ENCODE assay signal across 28 cellular contexts in genomic region chr7:18877874-18878273, GRCh38.
"Had no signal": no experiment of that assay in that cellular context is flagged by ENCODE, and none has a peak within 500 bp of the region (broad histone marks: within the 10 kb centered on the region; RNA-seq: fewer than 3 reads in every experiment).

No MANE protein-coding gene starts in this region.

- H3K4me1 ChIP-seq: esophagus muscularis mucosa, foreskin keratinocyte, gastroesophageal sphincter, pancreas, sigmoid colon, stomach, thyroid gland, vagina had no signal

- H3K4me1 Mint-ChIP-seq: endodermal cell; memory B cell; naive B cell; neural crest cell; stimulated activated effector memory CD8-positive, alpha-beta T cell treated with anti-CD3 and anti-CD28 coated beads, Interleukin-12 subunit alpha, Interleukin-12 subunit beta, amount 100 ng/mL, for 72 hours had no signal

- H3K4me2 ChIP-seq: hepatocyte had no signal

- H3K9me3 Mint-ChIP-seq: memory B cell; naive B cell; natural killer cell treated with Interleukin-12 subunit alpha and Interleukin-12 subunit beta and Interleukin-15 and Interleukin-18, amount 100 ng/mL, for 72 hours had no signal

- ATAC-seq: foreskin keratinocyte; gastroesophageal sphincter; heart left ventricle; left lobe of liver; mucosa of descending colon; natural killer cell treated with Interleukin-12 subunit alpha and Interleukin-12 subunit beta and Interleukin-15 and Interleukin-18, amount 100 ng/mL, for 72 hours; pancreas; stimulated activated effector memory CD8-positive, alpha-beta T cell treated with anti-CD3 and anti-CD28 coated beads, Interleukin-12 subunit alpha, Interleukin-12 subunit beta, amount 100 ng/mL, for 72 hours had no signal

- H3K27ac Mint-ChIP-seq: endodermal cell; memory B cell; naive B cell; natural killer cell treated with Interleukin-12 subunit alpha and Interleukin-12 subunit beta and Interleukin-15 and Interleukin-18, amount 100 ng/mL, for 72 hours; stimulated activated effector memory CD8-positive, alpha-beta T cell treated with anti-CD3 and anti-CD28 coated beads, Interleukin-12 subunit alpha, Interleukin-12 subunit beta, amount 100 ng/mL, for 72 hours had no signal

- H3K4me3 Mint-ChIP-seq: endodermal cell; memory B cell; naive B cell; natural killer cell treated with Interleukin-12 subunit alpha and Interleukin-12 subunit beta and Interleukin-15 and Interleukin-18, amount 100 ng/mL, for 72 hours; neural crest cell; stimulated activated effector memory CD8-positive, alpha-beta T cell treated with anti-CD3 and anti-CD28 coated beads, Interleukin-12 subunit alpha, Interleukin-12 subunit beta, amount 100 ng/mL, for 72 hours had no signal

- DNase-seq: effector CD8-positive, alpha-beta T cell; endodermal cell; foreskin keratinocyte; heart left ventricle; kidney; mucosa of descending colon; naive B cell; pancreas; retina; sigmoid colon; stimulated activated CD4-positive, alpha-beta T cell treated with anti-CD3 and anti-CD28 coated beads, Interleukin-2, amount 100 ng/mL, for 24 hours; stimulated activated CD4-positive, alpha-beta T cell treated with anti-CD3 and anti-CD28 coated beads, Interleukin-4, amount 100 ng/mL, for 24 hours; stimulated activated naive CD4-positive, alpha-beta T cell treated with Interleukin-2 at 50 U/mL for 16 hours; stomach; thyroid gland; trophoblast cell had no signal

- H3K9me3 ChIP-seq: esophagus muscularis mucosa, gastroesophageal sphincter, neutrophil, pancreas, sigmoid colon, thyroid gland, vagina had no signal

- FAIRE-seq: kidney, pancreas had no signal

- H3K36me3 Mint-ChIP-seq: memory B cell; natural killer cell treated with Interleukin-12 subunit alpha and Interleukin-12 subunit beta and Interleukin-15 and Interleukin-18, amount 100 ng/mL, for 72 hours; stimulated activated effector memory CD8-positive, alpha-beta T cell treated with anti-CD3 and anti-CD28 coated beads, Interleukin-12 subunit alpha, Interleukin-12 subunit beta, amount 100 ng/mL, for 72 hours had no signal

- H3K4me3 ChIP-seq: esophagus muscularis mucosa, gastroesophageal sphincter, heart left ventricle, hepatocyte, lung, mucosa of descending colon, pancreas, sigmoid colon, stomach, thyroid gland, vagina had no signal

- H3K27me3 Mint-ChIP-seq: memory B cell; naive B cell; natural killer cell treated with Interleukin-12 subunit alpha and Interleukin-12 subunit beta and Interleukin-15 and Interleukin-18, amount 100 ng/mL, for 72 hours had no signal

- H3K27ac ChIP-seq: epithelial cell of prostate, esophagus muscularis mucosa, foreskin keratinocyte, gastroesophageal sphincter, heart left ventricle, hepatocyte, neutrophil, pancreas, sigmoid colon, stomach, thyroid gland, vagina had no signal
